In genomic region chr11:66868726-66869291, GRCh38 we compare ENCODE assay signal across 8 cellular contexts. TPM values are rescaled to one million over a fixed set of nuclear protein-coding genes. Genes with fewer than 3 reads are reported as not detected.
A peak's percentile ranks its signal among the peaks of the same experiment; 100 is the strongest.
DNase-seq lines count a peak whose midpoint lies in the region; ATAC-seq and TF ChIP-seq lines count a peak whose summit lies in the region.

No MANE protein-coding gene starts in this region.

- H4K20me1 ChIP-seq in Karpas-422 (ENCODE audit: insufficient read depth, low read depth, low read length) = no peaks in the 10 kb centered on the region
- H4K20me1 ChIP-seq in GM23248 (ENCODE audit: insufficient read depth) = no peaks in the 10 kb centered on the region

- H3K4me2 ChIP-seq in Karpas-422 (ENCODE audit: low read depth, low read length, poor library complexity, severe bottlenecking) = peak overlapping the region; percentile 50
- H3K4me2 ChIP-seq in GM23248 (ENCODE audit: unreplicated experiment) = no peak overlapping the region

- peak overlapping the region; percentile 37 for H3K27ac ChIP-seq in C4-2B
- no peak overlapping the region for H3K27ac ChIP-seq in Karpas-422 (ENCODE audit: low read length)
- H3K27ac ChIP-seq in GM23248 = no peak overlapping the region

- H3F3A ChIP-seq in GM23248 (ENCODE audit: insufficient read depth) = no peaks in the 10 kb centered on the region

- H3K79me2 ChIP-seq in Karpas-422 (ENCODE audit: low read length) (no peaks in the 10 kb centered on the region), GM23248 (ENCODE audit: insufficient read depth) (no peaks in the 10 kb centered on the region)

- DNase-seq in Karpas-422 (peak; percentile 95), epithelial cell of proximal tubule (ENCODE audit: low read depth) (no peak), GM23248 (no peak)
- DNase-seq in activated CD4-positive, alpha-beta T cell treated with anti-CD3 and anti-CD28 coated beads, Interleukin-2, amount 50 U/mL, for 1 hour = peak; percentile 80
- peak; percentile 71 to 74 for DNase-seq in stimulated activated CD4-positive, alpha-beta T cell treated with anti-CD3 and anti-CD28 coated beads, Interleukin-1b, Interleukin-23, amount 100 ng/mL, for 4 hours (ENCODE audit: low read depth in 2 of 2)

- ATAC-seq in GM21367 (IDR thresholded peaks at IDR 0.05; ENCODE audit: unreplicated experiment) (peak; percentile 64), HG03571 (IDR thresholded peaks at IDR 0.05; ENCODE audit: unreplicated experiment) (no peak)

- H3K4me3 ChIP-seq in Karpas-422 (ENCODE audit: low read length) (peak overlapping the region; percentile 57), epithelial cell of proximal tubule (ENCODE audit: low read depth, low read length) (no peak overlapping the region), GM23248 (no peak overlapping the region)

- H3K9ac ChIP-seq in Karpas-422 (ENCODE audit: low read length) (peak overlapping the region; percentile 57), GM23248 (no peak overlapping the region)

- H3K4me1 ChIP-seq in Karpas-422 (ENCODE audit: low read length) = peaks cover 23% of the 10 kb centered on the region
- no peaks in the 10 kb centered on the region for H3K4me1 ChIP-seq in GM23248 (ENCODE audit: insufficient read depth)

- 0 out of 2 replicates have a peak overlapping the region, but pooled peaks have one; percentile 16 for H2AFZ ChIP-seq in Karpas-422 (ENCODE audit: low read length)
- no peak overlapping the region for H2AFZ ChIP-seq in GM23248

- in situ Hi-C loops in GM23248 (cut with MboI) = no loop called here

- H3K9me3 ChIP-seq in Karpas-422 (ENCODE audit: low read length) = no peaks in the 10 kb centered on the region
- H3K9me3 ChIP-seq in GM23248 (ENCODE audit: low read depth) = no peaks in the 10 kb centered on the region

- peak; percentile 89 for TF ChIP-seq CTCF in C4-2B (conservative IDR thresholded peaks at IDR 0.05)
- TF ChIP-seq CTCF in epithelial cell of proximal tubule (conservative IDR thresholded peaks at IDR 0.05; ENCODE audit: low read depth, low read length) = peak; percentile 15

- no peaks in the 10 kb centered on the region for H3K27me3 ChIP-seq in Karpas-422 (ENCODE audit: low read length)
- H3K27me3 ChIP-seq in GM23248 (replicated peaks; ENCODE audit: insufficient read depth) = no peaks in the 10 kb centered on the region

- WGBS in GM23248 (ENCODE audit: low coverage in 1 of 2, low lambda C conversion rate in 2 of 2, missing lambda C conversion rate in 2 of 2), 2 experiments = 80 to 82% methylated on average over 23 of the region's 23 CpGs

- no peaks in the 10 kb centered on the region for H3K9me2 ChIP-seq in Karpas-422 (replicated peaks; ENCODE audit: insufficient read depth, low read length)
- H3K9me2 ChIP-seq in GM23248 (ENCODE audit: insufficient read depth) = no peaks in the 10 kb centered on the region

- no peaks in the 10 kb centered on the region for H3K36me3 ChIP-seq in Karpas-422 (ENCODE audit: insufficient read depth, low read length)
- H3K36me3 ChIP-seq in GM23248 (ENCODE audit: low read depth) = no peaks in the 10 kb centered on the region

RNA-seq across cellular contexts. Expression of gene LRFN4, which starts 11.9 kb away (rescaled TPM):
- total RNA-seq in Karpas-422 (2014; rRNA removed; shearing (Covaris generic); ENCODE audit: low replicate concordance) = 8.7 and 24.2 TPM in 2 replicates
- 37.9 and 50.5 TPM in 2 replicates for total RNA-seq in epithelial cell of proximal tubule
- 38.3 and 42.2 TPM in 2 replicates for total RNA-seq in GM23248 (2014; rRNA removed; shearing (Covaris generic))
- polyA plus RNA-seq in GM23248 (2016; fragmentation: Nextera tagmentation; extraction: Ambion mirVana) = 5.4 and 5.9 TPM in 2 replicates

RNA-seq across cellular contexts. Expression of gene RCE1, which starts 25.6 kb away (rescaled TPM):
- 20.4 and 53.3 TPM in 2 replicates for total RNA-seq in Karpas-422 (2014; rRNA removed; shearing (Covaris generic); ENCODE audit: low replicate concordance)
- 41.7 and 42.9 TPM in 2 replicates for total RNA-seq in epithelial cell of proximal tubule
- 10.0 and 19.2 TPM in 2 replicates for total RNA-seq in GM23248 (2014; rRNA removed; shearing (Covaris generic))
- 15.9 and 16.6 TPM in 2 replicates for polyA plus RNA-seq in GM23248 (2016; fragmentation: Nextera tagmentation; extraction: Ambion mirVana)

Comparison
In these comparisons a context has a peak if more than half of its experiments do, and no peak if none do; other contexts are left out.
1. DNase-seq: peak in Karpas-422 (single experiment), activated CD4-positive, alpha-beta T cell treated with anti-CD3 and anti-CD28 coated beads, Interleukin-2, amount 50 U/mL, for 1 hour (single experiment) and stimulated activated CD4-positive, alpha-beta T cell treated with anti-CD3 and anti-CD28 coated beads, Interleukin-1b, Interleukin-23, amount 100 ng/mL, for 4 hours (2 of 2); none in epithelial cell of proximal tubule (single experiment) and GM23248 (single experiment).